In the genomic region with DNA sequence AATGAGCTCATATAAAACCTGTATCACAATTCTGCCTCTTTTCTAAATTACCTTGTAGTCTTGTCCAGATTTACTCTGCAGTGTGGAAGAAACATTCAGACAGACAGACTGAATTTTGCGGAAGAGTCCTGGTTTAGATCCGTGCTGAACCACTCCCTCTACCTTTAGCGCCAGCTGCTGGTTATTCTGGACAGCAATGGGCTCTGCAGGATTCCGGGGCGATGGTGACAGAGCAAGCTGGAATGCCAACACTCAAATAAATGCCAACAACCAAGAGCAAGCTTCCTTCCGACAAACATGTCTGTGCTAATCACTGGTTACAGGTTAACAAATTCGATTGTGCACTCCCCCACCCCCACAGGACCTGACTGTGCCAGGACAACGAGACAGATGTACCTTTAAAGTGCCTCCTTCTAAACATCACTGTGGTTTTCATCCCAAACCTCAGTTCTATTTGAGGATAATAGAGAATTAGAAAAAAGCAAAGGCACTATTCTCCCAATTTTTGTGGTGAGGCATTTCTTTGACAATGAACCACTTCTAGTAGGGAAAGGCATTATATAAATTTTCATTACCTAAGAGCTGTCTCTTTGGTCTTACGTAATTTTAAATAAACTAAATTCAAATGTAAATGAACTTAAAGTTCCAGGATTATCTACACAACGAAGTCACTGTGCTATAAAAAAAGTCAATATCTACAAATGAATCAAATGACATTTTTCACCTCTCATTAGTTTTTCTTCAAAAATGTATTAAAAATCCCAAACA, we compare ENCODE assay signal across 8 cellular contexts.
DNase-seq lines count a peak whose midpoint lies in the region; ATAC-seq and TF ChIP-seq lines count a peak whose summit lies in the region.

No MANE protein-coding gene starts in this region.

- H4K5ac ChIP-seq in mesendoderm (ENCODE audit: low read length), result no peak overlapping the region

- H3K27me3 ChIP-seq in BE2C (no peaks in the 10 kb centered on the region), mesendoderm (ENCODE audit: insufficient read depth, low read length, poor library complexity) (no peaks in the 10 kb centered on the region)

- TF ChIP-seq CTCF in BE2C (IDR thresholded peaks at IDR 0.05; ENCODE audit: low read depth, low read length), result peak; percentile 59
- peak; percentile 97 for TF ChIP-seq CTCF in epithelial cell of esophagus (IDR thresholded peaks at IDR 0.05; ENCODE audit: insufficient read depth, low read depth, low read length, missing control alignments)

- H2AK5ac ChIP-seq in mesendoderm (ENCODE audit: low read length), result no peak overlapping the region

- H4K8ac ChIP-seq in mesendoderm (ENCODE audit: low read depth, low read length), result no peak overlapping the region

- H3K79me2 ChIP-seq in mesendoderm (ENCODE audit: control insufficient read depth, insufficient read depth, low read length), result no peaks in the 10 kb centered on the region

- H3K4me1 Mint-ChIP-seq in stimulated activated effector memory CD8-positive, alpha-beta T cell treated with anti-CD3 and anti-CD28 coated beads, Interleukin-12 subunit alpha, Interleukin-12 subunit beta, amount 100 ng/mL, for 72 hours, result no peaks in the 10 kb centered on the region

- no peaks in the 10 kb centered on the region for H3K36me3 Mint-ChIP-seq in stimulated activated effector memory CD8-positive, alpha-beta T cell treated with anti-CD3 and anti-CD28 coated beads, Interleukin-12 subunit alpha, Interleukin-12 subunit beta, amount 100 ng/mL, for 72 hours

- H3K4me3 ChIP-seq in BE2C (ENCODE audit: low read depth, low read length), result no peak overlapping the region
- H3K4me3 ChIP-seq in epithelial cell of esophagus (ENCODE audit: low read length), result no peak overlapping the region
- no peak overlapping the region for H3K4me3 ChIP-seq in mesendoderm (ENCODE audit: low read length)

- no peak overlapping the region for H3K18ac ChIP-seq in mesendoderm (ENCODE audit: low read length)

- H3K9me3 ChIP-seq in BE2C, result no peaks in the 10 kb centered on the region

- ATAC-seq in stimulated activated effector memory CD8-positive, alpha-beta T cell treated with anti-CD3 and anti-CD28 coated beads, Interleukin-12 subunit alpha, Interleukin-12 subunit beta, amount 100 ng/mL, for 72 hours, result no peak
- no peak for ATAC-seq in GM18502 (IDR thresholded peaks at IDR 0.05; ENCODE audit: poor library complexity, unreplicated experiment)

- no peak overlapping the region for H3K4ac ChIP-seq in mesendoderm (ENCODE audit: low read depth, low read length)

- WGBS in mesendoderm (ENCODE audit: extremely low coverage, insufficient coverage, low lambda C conversion rate), result no CpG with 5 or more reads among the region's 10 CpGs

- no peak overlapping the region for H2BK120ac ChIP-seq in mesendoderm (ENCODE audit: low read depth, low read length)

- no peak overlapping the region for H3K4me2 ChIP-seq in mesendoderm (ENCODE audit: low read length)

- no peak overlapping the region for H3K56ac ChIP-seq in mesendoderm (ENCODE audit: low read length)

- no peaks in the 10 kb centered on the region for H3K9me3 Mint-ChIP-seq in stimulated activated effector memory CD8-positive, alpha-beta T cell treated with anti-CD3 and anti-CD28 coated beads, Interleukin-12 subunit alpha, Interleukin-12 subunit beta, amount 100 ng/mL, for 72 hours

- no peak overlapping the region for H2BK5ac ChIP-seq in mesendoderm (ENCODE audit: low read length)

- H3K36me3 ChIP-seq in BE2C (peaks cover 21% of the 10 kb centered on the region; the same call in 1 of the 2 replicates), mesendoderm (ENCODE audit: control insufficient read depth, insufficient read depth, low read length) (peaks cover 1% of the 10 kb centered on the region)

- H3K27ac ChIP-seq in mesendoderm (ENCODE audit: low read depth, low read length), result no peak overlapping the region

- H3K9ac ChIP-seq in mesendoderm (ENCODE audit: low read length), result no peak overlapping the region

- H3K79me1 ChIP-seq in mesendoderm (ENCODE audit: low read length), result no peaks in the 10 kb centered on the region

- DNase-seq in BE2C (no peak), NCI-H2227 treated with DMSO at 0.1 percent for 48 hours (lab: John Stamatoyannopoulos, UW) (peak; percentile 29), epithelial cell of esophagus (ENCODE audit: low read depth) (peak; percentile 96), mesendoderm (peak; percentile 85), GOT3 (lab: John Stamatoyannopoulos, UW) (no peak)
- DNase-seq in stimulated activated effector memory CD8-positive, alpha-beta T cell treated with anti-CD3 and anti-CD28 coated beads, Interleukin-12 subunit alpha, Interleukin-12 subunit beta, amount 100 ng/mL, for 72 hours (ENCODE audit: low spot score in 2 of 2), result no peak
- no peak for DNase-seq in stimulated activated CD4-positive, alpha-beta T cell treated with anti-CD3 and anti-CD28 coated beads, Interleukin-2, amount 100 ng/mL, for 48 hours

- H3K4me1 ChIP-seq in BE2C (no peaks in the 10 kb centered on the region), mesendoderm (ENCODE audit: control insufficient read depth, low read depth, low read length) (peaks cover 1% of the 10 kb centered on the region)

- H3K4me3 Mint-ChIP-seq in stimulated activated effector memory CD8-positive, alpha-beta T cell treated with anti-CD3 and anti-CD28 coated beads, Interleukin-12 subunit alpha, Interleukin-12 subunit beta, amount 100 ng/mL, for 72 hours, result no peak overlapping the region

- no peak overlapping the region for H3K27ac Mint-ChIP-seq in stimulated activated effector memory CD8-positive, alpha-beta T cell treated with anti-CD3 and anti-CD28 coated beads, Interleukin-12 subunit alpha, Interleukin-12 subunit beta, amount 100 ng/mL, for 72 hours

- H2BK15ac ChIP-seq in mesendoderm (replicated peaks; ENCODE audit: low read depth), result no peak overlapping the region

- no peak overlapping the region for H3K23ac ChIP-seq in mesendoderm (ENCODE audit: low read length)

Comparison
In these comparisons a context has a peak if more than half of its experiments do, and no peak if none do; other contexts are left out.
1. DNase-seq: peak in NCI-H2227 treated with DMSO at 0.1 percent for 48 hours (single experiment), epithelial cell of esophagus (single experiment) and mesendoderm (single experiment); none in BE2C (single experiment), GOT3 (single experiment), stimulated activated effector memory CD8-positive, alpha-beta T cell treated with anti-CD3 and anti-CD28 coated beads, Interleukin-12 subunit alpha, Interleukin-12 subunit beta, amount 100 ng/mL, for 72 hours (0 of 2) and stimulated activated CD4-positive, alpha-beta T cell treated with anti-CD3 and anti-CD28 coated beads, Interleukin-2, amount 100 ng/mL, for 48 hours (0 of 2).